Comparison of ENCODE assay signal across 9 cellular contexts in genomic region chr10:5447071-5447470, GRCh38. TPM values are rescaled to one million over a fixed set of nuclear protein-coding genes. Genes with fewer than 3 reads are reported as not detected.
DNase-seq lines count a peak whose midpoint lies in the region; ATAC-seq and TF ChIP-seq lines count a peak whose summit lies in the region.
"Had no signal": no experiment of that assay in that cellular context is flagged by ENCODE, and none has a peak within 500 bp of the region (broad histone marks: within the 10 kb centered on the region; RNA-seq: fewer than 3 reads in every experiment).

No MANE protein-coding gene starts in this region.

- TF ChIP-seq CTCF in 22Rv1 (IDR thresholded peaks at IDR 0.05) (no peak), MCF 10A (IDR thresholded peaks at IDR 0.05; ENCODE audit: unreplicated experiment) (no peak)

- H3K79me2 ChIP-seq in mesendoderm (ENCODE audit: control insufficient read depth, insufficient read depth, low read length), result peaks cover 15% of the 10 kb centered on the region

- BruUV-seq in MCF 10A (replicated peaks; lab: Mats Ljungman, UMichigan), result no TSS peak

- peaks cover 14% of the 10 kb centered on the region for H3K36me3 Mint-ChIP-seq in MCF 10A (ENCODE audit: insufficient read depth, unreplicated experiment)

- no peak overlapping the region for H3K4me2 ChIP-seq in mesendoderm (ENCODE audit: low read length)

- H3K36me3 ChIP-seq in HUES6 (ENCODE audit: control insufficient read depth, insufficient read depth, low read length) (peaks cover 11% of the 10 kb centered on the region), mesendoderm (ENCODE audit: control insufficient read depth, insufficient read depth, low read length) (no peaks in the 10 kb centered on the region)

- ATAC-seq in GM18511 (IDR thresholded peaks at IDR 0.05; ENCODE audit: unreplicated experiment), result no peak
- no peak for ATAC-seq in HG02678 (IDR thresholded peaks at IDR 0.05; ENCODE audit: unreplicated experiment)

- no peak overlapping the region for H3K4ac ChIP-seq in mesendoderm (ENCODE audit: low read depth, low read length)

- no peaks in the 10 kb centered on the region for H3K9me3 Mint-ChIP-seq in MCF 10A (ENCODE audit: unreplicated experiment)

- no CpG with 5 or more reads among the region's 3 CpGs for WGBS in mesendoderm (ENCODE audit: extremely low coverage, insufficient coverage, low lambda C conversion rate)

- H4K8ac ChIP-seq in mesendoderm (ENCODE audit: low read depth, low read length), result no peak overlapping the region

- H3K27ac ChIP-seq in 22Rv1, result peak overlapping the region; percentile 85
- H3K27ac ChIP-seq in HUES6 (ENCODE audit: low read depth, low read length), result no peak overlapping the region
- no peak overlapping the region for H3K27ac ChIP-seq in mesendoderm (ENCODE audit: low read depth, low read length)

- no peak overlapping the region for H3K18ac ChIP-seq in mesendoderm (ENCODE audit: low read length)

- H3K4me3 ChIP-seq in HUES6 (ENCODE audit: low read depth, low read length), result peak overlapping the region; percentile 76
- no peak overlapping the region for H3K4me3 ChIP-seq in mesendoderm (ENCODE audit: low read length)

- H2BK15ac ChIP-seq in mesendoderm (replicated peaks; ENCODE audit: low read depth), result no peak overlapping the region

- H3K79me1 ChIP-seq in mesendoderm (ENCODE audit: low read length), result no peaks in the 10 kb centered on the region

- no peak overlapping the region for H2BK120ac ChIP-seq in mesendoderm (ENCODE audit: low read depth, low read length)

- peaks cover 28% of the 10 kb centered on the region for H3K4me1 Mint-ChIP-seq in MCF 10A (ENCODE audit: insufficient read depth, unreplicated experiment)

- H3K9ac ChIP-seq in HUES6 (ENCODE audit: low read length) (peak overlapping the region; percentile 78), mesendoderm (ENCODE audit: low read length) (peak overlapping the region; percentile 44)

- no peak overlapping the region for H3K56ac ChIP-seq in mesendoderm (ENCODE audit: low read length)

- no peaks in the 10 kb centered on the region for H3K9me3 ChIP-seq in HUES6 (ENCODE audit: control insufficient read depth, insufficient read depth, low read depth, low read length)

- no peak overlapping the region for H2BK5ac ChIP-seq in mesendoderm (ENCODE audit: low read length)

- H4K5ac ChIP-seq in mesendoderm (ENCODE audit: low read length), result no peak overlapping the region

- no peaks in the 10 kb centered on the region for H3K27me3 Mint-ChIP-seq in MCF 10A (ENCODE audit: insufficient read depth, unreplicated experiment)

- H3K4me3 Mint-ChIP-seq in MCF 10A (ENCODE audit: unreplicated experiment), result peak overlapping the region; percentile 81

- no peak overlapping the region for H2AK5ac ChIP-seq in mesendoderm (ENCODE audit: low read length)

- H3K27me3 ChIP-seq in HUES6 (ENCODE audit: control insufficient read depth, insufficient read depth, low read length) (no peaks in the 10 kb centered on the region), mesendoderm (ENCODE audit: insufficient read depth, low read length, poor library complexity) (no peaks in the 10 kb centered on the region)

- DNase-seq in MCF 10A (ENCODE audit: unreplicated experiment) (no peak), mesendoderm (no peak), head of caudate nucleus (no peak)
- DNase-seq in stimulated activated CD4-positive, alpha-beta T cell treated with anti-CD3 and anti-CD28 coated beads, Interleukin-12 subunit alpha, Interleukin-12 subunit beta, amount 100 ng/mL, for 4 hours, result no peak

- H3K27ac Mint-ChIP-seq in MCF 10A (ENCODE audit: low read depth, unreplicated experiment), result peak overlapping the region; percentile 89

- POLR2A ChIA-PET in MCF 10A (lab: Yijun Ruan, JAX), result interaction anchor here (0.6 to 7.4 kb wide), 24 partner anchors 8 to 443 kb away, joined by 3 to 121 read pairs (median 6); partner anchors contain the start of genes ANKRD16, CALML3 and FBH1

- H3K4me1 ChIP-seq in HUES6 (ENCODE audit: control insufficient read depth, insufficient read depth, low read length) (peaks cover 33% of the 10 kb centered on the region), mesendoderm (ENCODE audit: control insufficient read depth, low read depth, low read length) (no peaks in the 10 kb centered on the region)

- no peak overlapping the region for H3K23ac ChIP-seq in mesendoderm (ENCODE audit: low read length)

- CTCF ChIA-PET in MCF 10A (lab: Yijun Ruan, JAX), result interaction anchor here (0.6 to 10.5 kb wide), 6 partner anchors 12 to 183 kb away, joined by 3 to 264 read pairs (median 3); no protein-coding TSS in a partner anchor

- intact Hi-C loops in MCF 10A (cut with micrococcal nuclease) (loop anchor here (5.0 kb wide), 1 partner anchor 100 kb away; no protein-coding TSS in a partner anchor), head of caudate nucleus (cut with DNase I) (no loop called here)

RNA-seq across cellular contexts. Expression of gene NET1, which starts 34.7 kb away (rescaled TPM):
- 32.3 and 40.3 TPM in 2 replicates for total RNA-seq in MCF 10A (2022)
- 49.9 TPM for polyA plus RNA-seq in mesendoderm (2013, experiment 1 of 2)
- 51.9 TPM for polyA plus RNA-seq in mesendoderm (2013, experiment 2 of 2)

RNA-seq across cellular contexts. Expression of gene TUBAL3, which starts 42.4 kb away (rescaled TPM):
- 0.22 and 0.44 TPM in 2 replicates for total RNA-seq in MCF 10A (2022)
- polyA plus RNA-seq in mesendoderm (2013, experiment 1 of 2), result 0.06 TPM
- 0.04 TPM for polyA plus RNA-seq in mesendoderm (2013, experiment 2 of 2)
- total RNA-seq: posterior vena cava had no signal

RNA-seq across cellular contexts. Expression of gene CALML5, which starts 52.3 kb away (rescaled TPM):
- total RNA-seq in MCF 10A (2022), result not detected in 2 replicates
- not detected for polyA plus RNA-seq in mesendoderm (2013, experiment 1 of 2)
- polyA plus RNA-seq in mesendoderm (2013, experiment 2 of 2), result not detected
- total RNA-seq: posterior vena cava had no signal
